9 cellular contexts compared by ENCODE assay signal in genomic region chr6:137389150-137389664, GRCh38.
DNase-seq lines count a peak whose midpoint lies in the region; ATAC-seq and TF ChIP-seq lines count a peak whose summit lies in the region.
"Had no signal": no experiment of that assay in that cellular context is flagged by ENCODE, and none has a peak within 500 bp of the region (broad histone marks: within the 10 kb centered on the region; RNA-seq: fewer than 3 reads in every experiment).

No MANE protein-coding gene starts in this region.

- H3K79me2 ChIP-seq in KMS-11 (ENCODE audit: insufficient read depth, low read depth): no peaks in the 10 kb centered on the region

- peak; percentile 7 for DNase-seq in GM19238 (ENCODE audit: insufficient read length, low spot score)
- peak; percentile 23 to 75 for DNase-seq in activated CD4-positive, alpha-beta T cell treated with anti-CD3 and anti-CD28 coated beads, Interleukin-2, amount 50 U/mL, for 24 hours (ENCODE audit: low read depth in 1 of 2, low spot score in 1 of 2)
- DNase-seq in foreskin keratinocyte: peak; percentile 40 to 44
- peak; percentile 62 to 70 for DNase-seq in stimulated activated CD8-positive, alpha-beta memory T cell treated with anti-CD3 and anti-CD28 coated beads, Interleukin-7, amount 100 ng/mL, for 4 hours (ENCODE audit: low read depth in 2 of 2)
- no peak for DNase-seq in amniotic stem cell (lab: John Stamatoyannopoulos, UW)
- no peak for DNase-seq in NCI-H2171 (lab: John Stamatoyannopoulos, UW)
- DNase-seq: IMR-90 had no signal

- ATAC-seq in foreskin keratinocyte (peak; percentile 75), HG03521 (IDR thresholded peaks at IDR 0.05; ENCODE audit: unreplicated experiment) (no peak)

- H3K4me1 ChIP-seq in KMS-11 (ENCODE audit: low read depth, poor library complexity, severe bottlenecking) (peaks cover 46% of the 10 kb centered on the region), foreskin keratinocyte (no peaks in the 10 kb centered on the region)

- no peak overlapping the region for H3K4me3 ChIP-seq in KMS-11 (IDR thresholded peaks at IDR 0.05; ENCODE audit: insufficient read depth, low read depth, low read length)

- H3K4me2 ChIP-seq in KMS-11: peak overlapping the region; percentile 43

- H3K27ac ChIP-seq in KMS-11 (peak overlapping the region; percentile 65), foreskin keratinocyte (no peak overlapping the region)

- TF ChIP-seq CTCF in KMS-11 (conservative IDR thresholded peaks at IDR 0.05; ENCODE audit: low read depth, low read length) (no peak), foreskin keratinocyte (conservative IDR thresholded peaks at IDR 0.05) (no peak)

- H4K20me1 ChIP-seq in KMS-11 (ENCODE audit: insufficient read depth): no peaks in the 10 kb centered on the region

- peak overlapping the region; percentile 6; the same call in 1 of the 2 replicates for H3K9ac ChIP-seq in KMS-11

- peak overlapping the region; percentile 19; the same call in 1 of the 2 replicates for H2AFZ ChIP-seq in KMS-11 (ENCODE audit: low read depth)

- no peaks in the 10 kb centered on the region for H3K27me3 ChIP-seq in KMS-11 (ENCODE audit: insufficient read depth, low read depth)
- peaks cover 20% of the 10 kb centered on the region for H3K27me3 ChIP-seq in foreskin keratinocyte

- no peaks in the 10 kb centered on the region for H3K36me3 ChIP-seq in KMS-11 (ENCODE audit: insufficient read depth)

Comparison
In these comparisons a context has a peak if more than half of its experiments do, and no peak if none do; other contexts are left out.
1. DNase-seq: peak in GM19238 (single experiment), activated CD4-positive, alpha-beta T cell treated with anti-CD3 and anti-CD28 coated beads, Interleukin-2, amount 50 U/mL, for 24 hours (2 of 2), foreskin keratinocyte (2 of 2) and stimulated activated CD8-positive, alpha-beta memory T cell treated with anti-CD3 and anti-CD28 coated beads, Interleukin-7, amount 100 ng/mL, for 4 hours (2 of 2); none in amniotic stem cell (single experiment) and NCI-H2171 (single experiment).